Comparison of ENCODE assay signal across 8 cellular contexts in the genomic region with DNA sequence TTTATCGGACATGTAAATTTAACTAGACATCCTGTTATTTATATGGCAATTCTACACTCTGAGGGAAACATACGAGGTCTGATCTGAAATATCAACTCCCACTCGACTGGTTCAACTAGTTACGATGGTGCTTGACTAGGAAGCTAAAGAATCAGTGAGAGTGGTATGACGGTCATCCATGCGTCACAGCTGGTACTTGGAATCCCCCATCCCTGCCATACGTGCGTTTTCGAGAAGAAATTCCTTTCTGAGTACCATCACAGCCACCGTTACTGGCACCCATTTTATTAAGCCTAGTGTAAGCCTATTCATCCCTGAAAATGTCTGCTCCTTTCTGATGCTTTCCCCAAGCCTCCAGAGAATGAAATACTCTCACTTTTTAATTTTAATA. TPM values are rescaled to one million over a fixed set of nuclear protein-coding genes. Genes with fewer than 3 reads are reported as not detected.
A peak's percentile ranks its signal among the peaks of the same experiment; 100 is the strongest.
DNase-seq lines count a peak whose midpoint lies in the region; ATAC-seq, FAIRE-seq and TF ChIP-seq lines count a peak whose summit lies in the region.

No MANE protein-coding gene starts in this region.

- H2AFZ ChIP-seq in GM23338 = peak overlapping the region; percentile 21; the same call in 1 of the 2 replicates

- DNase-seq in A673 (ENCODE audit: low spot score) = peak; percentile 7
- peak; percentile 57 for DNase-seq in GM23338 (ENCODE audit: low spot score)
- DNase-seq in SHP77 (lab: John Stamatoyannopoulos, UW) = peak; percentile 14 to 17
- DNase-seq in astrocyte of the spinal cord (ENCODE audit: low read depth, low spot score) = peak; percentile 48
- no peak for DNase-seq in kidney
- DNase-seq in stimulated activated CD8-positive, alpha-beta memory T cell treated with anti-CD3 and anti-CD28 coated beads, Interleukin-4, amount 100 ng/mL, for 48 hours = peak; percentile 41
- DNase-seq in GM13977 (ENCODE audit: low spot score) = no peak

- no TSS peak for BruUV-seq in A673 (replicated peaks; lab: Mats Ljungman, UMichigan)

- H3K27me3 Mint-ChIP-seq in GM23338 (ENCODE audit: insufficient read depth, low read depth, poor library complexity) = no peaks in the 10 kb centered on the region

- H3K27ac ChIP-seq in A673 (ENCODE audit: low read depth, low read length, poor library complexity, severe bottlenecking) = no peak overlapping the region
- no peak overlapping the region for H3K27ac ChIP-seq in GM23338 (ENCODE audit: low read depth)
- peak overlapping the region; percentile 17 to 34 for H3K27ac ChIP-seq in kidney (ENCODE audit: low read depth in 2 of 2, low read length in 2 of 2)

- no peak overlapping the region for H3K27ac Mint-ChIP-seq in GM23338

- FAIRE-seq in kidney (lab: Jason Lieb, UNC) = no peak

- H3K9ac ChIP-seq in kidney (ENCODE audit: low read length in 2 of 2) = peak overlapping the region; percentile 32 to 73

- ATAC-seq in GM23338 (peak; percentile 12), HG03520 (IDR thresholded peaks at IDR 0.05; ENCODE audit: unreplicated experiment) (no peak)

- TF ChIP-seq CTCF in A673 (conservative IDR thresholded peaks at IDR 0.05; ENCODE audit: low read depth, low read length) (no peak), GM23338 (conservative IDR thresholded peaks at IDR 0.05; ENCODE audit: low read depth in 2 of 2) (no peak), astrocyte of the spinal cord (IDR thresholded peaks at IDR 0.05; ENCODE audit: low read depth, low read length) (no peak), kidney (IDR thresholded peaks at IDR 0.05; ENCODE audit: borderline replicate concordance, extremely low read depth, insufficient read depth) (no peak), GM13977 (IDR thresholded peaks at IDR 0.05; ENCODE audit: extremely low read depth, insufficient read depth, missing control alignments) (no peak)

- no peaks in the 10 kb centered on the region for H3F3A ChIP-seq in GM23338 (replicated peaks; ENCODE audit: low read depth)

- intact Hi-C loops in A673 (cut with micrococcal nuclease; ENCODE audit: unreplicated experiment) = no loop called here
- intact Hi-C loops in kidney (cut with DNase I) = no loop called here

- H4K20me1 ChIP-seq in GM23338 (replicated peaks; ENCODE audit: insufficient read depth) = no peaks in the 10 kb centered on the region

- H3K9me3 ChIP-seq in A673 (ENCODE audit: low read depth, low read length, poor library complexity, severe bottlenecking) (no peaks in the 10 kb centered on the region), kidney (ENCODE audit: control insufficient read depth in 1 of 2, low read length in 2 of 2) (no peaks in the 10 kb centered on the region)

- no peaks in the 10 kb centered on the region for H3K9me3 Mint-ChIP-seq in GM23338

- H3K27me3 ChIP-seq in A673 (replicated peaks; ENCODE audit: insufficient read depth, low read depth, low read length, poor library complexity) (peaks cover 30% of the 10 kb centered on the region), GM23338 (ENCODE audit: insufficient read depth) (no peaks in the 10 kb centered on the region)

- H3K36me3 Mint-ChIP-seq in GM23338 (ENCODE audit: low read depth) = 0 out of 3 replicates have a peak, but pooled peaks cover 4% of the 10 kb centered on the region

- no peaks in the 10 kb centered on the region for H3K9me2 ChIP-seq in GM23338 (ENCODE audit: insufficient read depth)

- peaks cover 8% of the 10 kb centered on the region; the same call in 1 of the 2 replicates for H3K79me2 ChIP-seq in GM23338 (replicated peaks; ENCODE audit: insufficient read depth)

- H3K4me3 ChIP-seq in A673 (ENCODE audit: low read depth, low read length, poor library complexity, severe bottlenecking) = peak overlapping the region; percentile 77
- H3K4me3 ChIP-seq in GM23338 = peak overlapping the region; percentile 63
- peak overlapping the region; percentile 49 for H3K4me3 ChIP-seq in astrocyte of the spinal cord (ENCODE audit: low read depth, low read length)
- peak overlapping the region; percentile 82 to 84 for H3K4me3 ChIP-seq in kidney (ENCODE audit: low read length in 2 of 2)

- H3K4me1 Mint-ChIP-seq in GM23338 = peaks cover 8% of the 10 kb centered on the region; the same call in 2 of the 3 replicates

- H3K36me3 ChIP-seq in A673 (ENCODE audit: insufficient read depth, low read length, poor library complexity, severe bottlenecking) = peaks cover 8% of the 10 kb centered on the region
- H3K36me3 ChIP-seq in GM23338 (ENCODE audit: insufficient read depth) = no peaks in the 10 kb centered on the region; the same call in 1 of the 2 replicates
- peaks cover 3% of the 10 kb centered on the region in 2 donors for H3K36me3 ChIP-seq in kidney (ENCODE audit: control insufficient read depth in 1 of 2, insufficient read depth in 2 of 2, low read length in 2 of 2)

- peak overlapping the region; percentile 91 for H3K4me3 Mint-ChIP-seq in GM23338

- H3K4me1 ChIP-seq in A673 (ENCODE audit: insufficient read depth, low read length, poor library complexity, severe bottlenecking) (no peaks in the 10 kb centered on the region), GM23338 (ENCODE audit: insufficient read depth) (no peaks in the 10 kb centered on the region), kidney (ENCODE audit: control insufficient read depth in 1 of 2, insufficient read depth in 1 of 2, low read depth in 1 of 2, low read length in 2 of 2) (no peaks in the 10 kb centered on the region)

- POLR2A ChIA-PET in A673 (lab: Charles Lee; ENCODE audit: low non-redundant PET) = no interaction called here

- in situ Hi-C loops in astrocyte of the spinal cord (cut with HindIII; ENCODE audit: low sequenced_read_pairs) (no loop called here), GM13977 (cut with MboI; ENCODE audit: low pct_unique_long_range_greater_than_20kb, low sequenced_read_pairs, unreplicated experiment) (loop anchor here (25.0 kb wide), 1 partner anchor 326 kb away; a partner anchor contains a TSS)

- CTCF ChIA-PET in A673 (lab: Charles Lee) = no interaction called here

- H3K4me2 ChIP-seq in GM23338 = peak overlapping the region; percentile 79

TF ChIP-seq in GM23338, 12 proteins besides CTCF, POLR2A, EP300 and RAD21:
- no peak for TF ChIP-seq POLR2AphosphoS5 (IDR thresholded peaks at IDR 0.05; ENCODE audit: low read depth)
- no peak for TF ChIP-seq EZH2phosphoT487 (IDR thresholded peaks at IDR 0.05; ENCODE audit: unreplicated experiment)
- no peak for TF ChIP-seq EZH2 (IDR thresholded peaks at IDR 0.05; ENCODE audit: low read depth, unreplicated experiment)
- TF ChIP-seq STAT1 (IDR thresholded peaks at IDR 0.05; ENCODE audit: unreplicated experiment) = no peak
- TF ChIP-seq CREB1 (CRISPR knock-in tag; IDR thresholded peaks at IDR 0.05; ENCODE audit: low read depth) = peak; percentile 24; the same call in 1 of the 2 replicates

RNA-seq across cellular contexts. Expression of a gene that starts 0.7 kb away (rescaled TPM):
- total RNA-seq in A673 (2021) (16.8 and 17.4 TPM in 2 replicates), kidney (15.5 TPM)
- total RNA-seq in GM23338 (2014; rRNA removed; shearing (Covaris generic)) = 9.9 and 12.1 TPM in 2 replicates
- polyA plus RNA-seq in GM23338 (2016; fragmentation: Nextera tagmentation; extraction: Ambion mirVana) (3.1 and 3.5 TPM in 2 replicates), kidney (ENCODE audit: insufficient read depth, low read depth, low replicate concordance) (5.7 TPM)

RNA-seq across cellular contexts. Expression of a gene that starts 20.6 kb away (rescaled TPM):
- total RNA-seq in A673 (2021) = 0.44 and 0.62 TPM in 2 replicates
- not detected in 2 replicates for total RNA-seq in GM23338 (2014; rRNA removed; shearing (Covaris generic))
- not detected in 2 replicates for polyA plus RNA-seq in GM23338 (2016; fragmentation: Nextera tagmentation; extraction: Ambion mirVana)
- 0.41 TPM for total RNA-seq in kidney
- polyA plus RNA-seq in kidney (ENCODE audit: insufficient read depth, low read depth, low replicate concordance) = not detected

RNA-seq across cellular contexts. Expression of a gene that starts 48.2 kb away (rescaled TPM):
- total RNA-seq in A673 (2021) (0.62 and 0.90 TPM in 2 replicates), kidney (1.5 TPM)
- total RNA-seq in GM23338 (2014; rRNA removed; shearing (Covaris generic)) = not detected in 2 replicates
- polyA plus RNA-seq in GM23338 (2016; fragmentation: Nextera tagmentation; extraction: Ambion mirVana) (0.13 TPM in 1 of 2 replicates, not detected in the other), kidney (ENCODE audit: insufficient read depth, low read depth, low replicate concordance) (1.2 TPM)

Comparison
In these comparisons a context has a peak if more than half of its experiments do, and no peak if none do; other contexts are left out.
1. DNase-seq: peak in A673 (single experiment), GM23338 (single experiment), SHP77 (2 of 2), astrocyte of the spinal cord (single experiment) and stimulated activated CD8-positive, alpha-beta memory T cell treated with anti-CD3 and anti-CD28 coated beads, Interleukin-4, amount 100 ng/mL, for 48 hours (single experiment); none in kidney (single experiment) and GM13977 (single experiment).
2. H3K27ac ChIP-seq: peak in kidney (2 of 2); none in A673 (single experiment) and GM23338 (single experiment).
3. Peak in every context shown above with its lines, with median percentiles within 50 percentile points of each other: H3K4me3 ChIP-seq.